In genomic region chr12:117766008-117766407, GRCh38 we compare ENCODE assay signal across 23 cellular contexts.
DNase-seq lines count a peak whose midpoint lies in the region; ATAC-seq, FAIRE-seq and TF ChIP-seq lines count a peak whose summit lies in the region.
"Had no signal": no experiment of that assay in that cellular context is flagged by ENCODE, and none has a peak within 500 bp of the region (broad histone marks: within the 10 kb centered on the region; RNA-seq: fewer than 3 reads in every experiment).

No MANE protein-coding gene starts in this region.

- H3K23me2 ChIP-seq in H1 (ENCODE audit: low read depth, low read length) = no peaks in the 10 kb centered on the region

- no peak overlapping the region for H3K14ac ChIP-seq in H1 (ENCODE audit: insufficient read length)

- H3K4me1 ChIP-seq in HEK293 (ENCODE audit: control insufficient read depth, insufficient read depth, low read length) (no peaks in the 10 kb centered on the region), H1 (replicated peaks in 1 of 4; ENCODE audit: control insufficient read depth in 3 of 4, insufficient read depth in 4 of 4, low read length in 3 of 4) (no peaks in the 10 kb centered on the region), body of pancreas (no peaks in the 10 kb centered on the region), psoas muscle (no peaks in the 10 kb centered on the region)
- H3K4me1 ChIP-seq: BE2C, BLaER1, Caco-2 had no signal

- no peaks in the 10 kb centered on the region for H3K27me3 ChIP-seq in MG63
- no peaks in the 10 kb centered on the region for H3K27me3 ChIP-seq in H1 (replicated peaks in 1 of 4; ENCODE audit: control insufficient read depth in 3 of 4, extremely low read depth in 1 of 4, insufficient read depth in 3 of 4, low read length in 3 of 4)
- H3K27me3 ChIP-seq in body of pancreas = no peaks in the 10 kb centered on the region
- H3K27me3 ChIP-seq in psoas muscle (ENCODE audit: insufficient read depth in 3 of 3, low read length in 2 of 3) = peaks cover 0 to 7% (median 2%) of the 10 kb centered on the region in 3 donors
- H3K27me3 ChIP-seq: BE2C, BLaER1 had no signal

- TF ChIP-seq CTCF in HEK293 (tag by site-specific recombination; IDR thresholded peaks at IDR 0.05) = no peak
- TF ChIP-seq CTCF in H1 (IDR thresholded peaks at IDR 0.05; ENCODE audit: control extremely low read depth in 1 of 3, insufficient read depth in 1 of 3, low read depth in 1 of 3, low read length in 3 of 3) = no peak
- no peak for TF ChIP-seq CTCF in body of pancreas (IDR thresholded peaks at IDR 0.05)
- no peak for TF ChIP-seq CTCF in RWPE1 (conservative IDR thresholded peaks at IDR 0.05; ENCODE audit: low read depth)
- no peak for TF ChIP-seq CTCF in psoas muscle (IDR thresholded peaks at IDR 0.05)

- no peak overlapping the region for H2BK15ac ChIP-seq in H1 (ENCODE audit: low read length)

- 75% methylated on average over 2 of the region's 2 CpGs; no CpG with 5 or more reads in 1 of the 2 experiments for WGBS in H1 (ENCODE audit: extremely low coverage in 1 of 2, insufficient coverage in 1 of 2, insufficient read length in 1 of 2, insufficient replicate concordance in 2 of 2, low coverage in 1 of 2, low lambda C conversion rate in 2 of 2, missing lambda C conversion rate in 1 of 2), 2 experiments
- WGBS in body of pancreas, 2 donors = 44 to 89% methylated on average over 2 of the region's 2 CpGs
- WGBS in psoas muscle, 3 donors = 67 to 91% (median 84%) methylated on average over 2 of the region's 2 CpGs

- H3K23ac ChIP-seq in H1 (ENCODE audit: insufficient read length) = no peak overlapping the region

- H3K56ac ChIP-seq in H1 (replicated peaks; ENCODE audit: insufficient read length, low read depth, low read length) = no peak overlapping the region

- no peak overlapping the region for H2BK5ac ChIP-seq in H1 (ENCODE audit: low read depth, low read length)

- no peak overlapping the region for H2BK20ac ChIP-seq in H1 (ENCODE audit: low read length)

- H4K91ac ChIP-seq in H1 (replicated peaks; ENCODE audit: insufficient read length, low read length) = no peak overlapping the region

- H3K4ac ChIP-seq in H1 (replicated peaks; ENCODE audit: insufficient read length, low read depth, low read length) = no peak overlapping the region

- no peak overlapping the region for H2BK120ac ChIP-seq in H1 (replicated peaks; ENCODE audit: low read depth, low read length)

- no peak for FAIRE-seq in H1 (lab: Jason Lieb, UNC)
- FAIRE-seq: A204.1, D721Med, G401.6, GM12891, GM19239 had no signal

- H4K5ac ChIP-seq in H1 (ENCODE audit: insufficient read length, low read depth, low read length) = no peak overlapping the region

- TF ChIP-seq RAD21 in H1 (IDR thresholded peaks at IDR 0.05 in 1 of 2, conservative IDR thresholded peaks at IDR 0.05 in 1 of 2; ENCODE audit: low read depth in 2 of 2, low read length in 2 of 2) = no peak

- H3K9me3 ChIP-seq in HEK293 (ENCODE audit: control insufficient read depth, insufficient read depth, low read depth, low read length) = no peaks in the 10 kb centered on the region; the same call in 1 of the 2 replicates
- no peaks in the 10 kb centered on the region for H3K9me3 ChIP-seq in MG63
- H3K9me3 ChIP-seq in H1 (ENCODE audit: insufficient read depth in 2 of 2, low read depth in 1 of 2, low read length in 1 of 2) = peaks cover 3 to 11% of the 10 kb centered on the region in 2 experiments; a peak in 3 of 4 replicates
- no peaks in the 10 kb centered on the region for H3K9me3 ChIP-seq in body of pancreas
- H3K9me3 ChIP-seq in psoas muscle = no peaks in the 10 kb centered on the region
- H3K9me3 ChIP-seq: BE2C, Caco-2 had no signal

- H2AFZ ChIP-seq in H1 (ENCODE audit: low read length) = no peak overlapping the region

- no peak overlapping the region for H2BK12ac ChIP-seq in H1 (ENCODE audit: low read depth, low read length)

- CTCF ChIA-PET in HEK293 (lab: Yijun Ruan, JAX) (no interaction called here), H1 (lab: Charles Lee; ENCODE audit: partially characterized antibody) (interaction anchor here (1.5 to 2.3 kb wide), 2 partner anchors 14 to 84 kb away, joined by 3 to 8 read pairs; no protein-coding TSS in a partner anchor), RWPE1 (lab: Yijun Ruan, JAX) (no interaction called here)

- H3K27ac ChIP-seq in HEK293 (ENCODE audit: extremely low read depth, low read depth, low read length) (no peak overlapping the region), H1 (ENCODE audit: low read depth, low read length) (no peak overlapping the region), epithelial cell of prostate (peak overlapping the region; percentile 40), body of pancreas (no peak overlapping the region), RWPE1 (no peak overlapping the region), psoas muscle (no peak overlapping the region)
- H3K27ac ChIP-seq: BLaER1 had no signal

- H4K8ac ChIP-seq in H1 (ENCODE audit: extremely low read depth, insufficient read depth, low read length) = no peak overlapping the region

- no peaks in the 10 kb centered on the region for H3K79me2 ChIP-seq in H1 (ENCODE audit: control insufficient read depth in 1 of 2, insufficient read depth in 2 of 2, low read length in 2 of 2)

- no peak overlapping the region for H3K9ac ChIP-seq in H1 (replicated peaks in 1 of 4; ENCODE audit: extremely low read depth in 1 of 4, low read depth in 3 of 4, low read length in 3 of 4)
- H3K9ac ChIP-seq: BLaER1 had no signal

- intact Hi-C loops in body of pancreas (cut with DNase I) = no loop called here
- intact Hi-C loops in psoas muscle (cut with DNase I) = no loop called here

- no peaks in the 10 kb centered on the region for H4K20me1 ChIP-seq in H1 (replicated peaks in 1 of 2; ENCODE audit: control insufficient read depth in 1 of 2, insufficient read depth in 2 of 2, low read length in 2 of 2)
- H4K20me1 ChIP-seq: BLaER1 had no signal

- DNase-seq in MG63 (peak; percentile 4), H1 (ENCODE audit: low read depth in 1 of 2, low spot score in 2 of 2) (no peak), epithelial cell of prostate (ENCODE audit: low read depth, low spot score) (no peak), body of pancreas (no peak), RWPE1 (ENCODE audit: low spot score) (no peak), psoas muscle (no peak)
- DNase-seq: 8988T; ACHN; BE2C; C1 segment of cervical spinal cord; Caco-2; Calu3; CD4-positive, CD25-positive, alpha-beta regulatory T cell; CD8-positive, alpha-beta T cell; DMS79 treated with DMSO at 0.1 percent for 48 hours; GF-D8 had no signal

- H3K4me2 ChIP-seq in H1 (ENCODE audit: insufficient read depth in 1 of 2, low read depth in 2 of 2, low read length in 2 of 2) = no peak overlapping the region
- H3K4me2 ChIP-seq: BLaER1 had no signal

- ATAC-seq in body of pancreas (no peak), psoas muscle (no peak)
- ATAC-seq: CD8-positive, alpha-beta T cell had no signal

- no peak overlapping the region for H3K18ac ChIP-seq in H1 (ENCODE audit: extremely low read depth, low read length)

- H3K36me3 ChIP-seq in HEK293 (ENCODE audit: control insufficient read depth in 2 of 2, insufficient read depth in 1 of 2, low read length in 2 of 2) (no peaks in the 10 kb centered on the region), MG63 (no peaks in the 10 kb centered on the region), H1 (ENCODE audit: control insufficient read depth in 2 of 4, insufficient read depth in 4 of 4, low read length in 3 of 4) (no peaks in the 10 kb centered on the region), body of pancreas (replicated peaks in 1 of 2; ENCODE audit: insufficient read depth in 1 of 2, low read depth in 2 of 2) (no peaks in the 10 kb centered on the region), psoas muscle (ENCODE audit: insufficient read depth in 1 of 2, low read depth in 1 of 2) (no peaks in the 10 kb centered on the region)
- H3K36me3 ChIP-seq: BE2C, BLaER1 had no signal

- no peaks in the 10 kb centered on the region for H3K79me1 ChIP-seq in H1 (ENCODE audit: low read depth, low read length)

- H3K4me3 ChIP-seq in HEK293 (ENCODE audit: low read depth, low read length) (no peak overlapping the region), MG63 (no peak overlapping the region), H1 (ENCODE audit: extremely low read depth in 1 of 4, insufficient read depth in 2 of 4, low read depth in 3 of 4, low read length in 4 of 4) (no peak overlapping the region), body of pancreas (no peak overlapping the region), psoas muscle (no peak overlapping the region)
- H3K4me3 ChIP-seq: BLaER1 had no signal

- POLR2A ChIA-PET in HEK293 (lab: Yijun Ruan, JAX) (no interaction called here), H1 (lab: Charles Lee; ENCODE audit: partially characterized antibody) (no interaction called here), RWPE1 (lab: Yijun Ruan, JAX; ENCODE audit: low non-redundant PET) (interaction anchor here (0.6 kb wide), 1 partner anchor 462 kb away, joined by 6 read pairs; no protein-coding TSS in a partner anchor)

- no peak overlapping the region for H2AK5ac ChIP-seq in H1 (ENCODE audit: low read depth, low read length)

- TF ChIP-seq POLR2A in H1 (IDR thresholded peaks at IDR 0.05; ENCODE audit: control extremely low read depth in 1 of 2, low read depth in 2 of 2, low read length in 2 of 2) (no peak), body of pancreas (IDR thresholded peaks at IDR 0.05) (no peak)

- no peak for TF ChIP-seq EP300 in H1 (IDR thresholded peaks at IDR 0.05; ENCODE audit: borderline replicate concordance in 1 of 2, low read depth in 2 of 2, low read length in 2 of 2)

TF ChIP-seq in HEK293, 187 proteins besides CTCF, POLR2A, EP300 and RAD21:
- TF ChIP-seq ZNF202 (tag by site-specific recombination; IDR thresholded peaks at IDR 0.05; ENCODE audit: borderline replicate concordance) (no peak), ZNF146 (tag by site-specific recombination; IDR thresholded peaks at IDR 0.05) (peak; percentile 78), ZFHX2 (tag by site-specific recombination; conservative IDR thresholded peaks at IDR 0.05) (no peak), ZNF623 (tag by site-specific recombination; IDR thresholded peaks at IDR 0.05) (no peak), GLI4 (tag by site-specific recombination; IDR thresholded peaks at IDR 0.05) (no peak)

TF ChIP-seq in H1, 55 proteins besides CTCF, POLR2A, EP300 and RAD21:
- TF ChIP-seq TAF1 (IDR thresholded peaks at IDR 0.05; ENCODE audit: low read depth, low read length) = no peak
- TF ChIP-seq KDM1A (IDR thresholded peaks at IDR 0.05; ENCODE audit: borderline replicate concordance, low read length) = peak; percentile 68
